ENCODE assay signal across 1 cellular context in the genomic region with DNA sequence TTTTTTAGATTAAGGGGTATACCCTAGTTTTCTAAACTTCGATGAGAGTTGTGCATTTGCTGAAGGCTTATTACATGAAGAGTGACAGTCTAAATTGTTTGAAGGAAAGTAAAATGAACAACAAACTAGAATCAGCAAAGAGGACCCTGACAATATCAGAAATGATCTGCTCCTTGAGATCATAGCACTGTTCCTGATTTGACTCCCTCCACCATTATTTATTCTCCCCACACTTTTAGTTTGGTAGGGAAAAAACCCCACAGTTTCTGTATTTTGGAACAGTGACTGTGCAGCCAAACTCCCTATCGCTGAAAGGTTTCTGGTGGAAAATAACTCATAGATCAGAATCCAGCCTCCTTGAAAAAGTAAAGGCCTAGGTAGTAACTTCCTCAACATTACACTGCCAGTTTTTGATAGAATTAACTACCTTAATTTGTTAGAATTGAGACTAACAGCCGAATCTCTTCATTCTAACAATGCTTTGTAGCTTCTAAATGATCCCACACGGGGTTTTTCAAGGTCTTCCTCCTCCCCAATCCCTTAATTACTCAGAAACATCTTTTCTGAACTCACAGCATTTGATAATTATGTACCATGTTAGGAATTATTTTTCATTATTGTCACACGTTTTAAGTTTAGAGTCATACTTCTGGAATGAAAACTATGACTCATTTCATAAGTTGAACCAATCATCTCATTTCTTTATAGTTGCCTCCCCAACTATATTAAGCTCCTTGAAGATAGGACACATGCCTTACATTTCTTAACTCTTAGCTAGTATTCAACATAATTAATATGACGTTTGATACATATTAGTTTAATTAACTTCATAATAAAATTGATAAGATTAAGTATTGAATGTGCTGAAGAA.
TF ChIP-seq lines count a peak whose summit lies in the region.

No MANE protein-coding gene starts in this region.

TF ChIP-seq in H1, 55 proteins besides CTCF, POLR2A, EP300 and RAD21:
- no peak for TF ChIP-seq SP4 (IDR thresholded peaks at IDR 0.05; ENCODE audit: low read length)
- peak; percentile 63; the same call in 1 of the 2 replicates for TF ChIP-seq POLR2AphosphoS5 (IDR thresholded peaks at IDR 0.05; ENCODE audit: low read depth, low read length)
